ENCODE assay signal across 26 cellular contexts in genomic region chr3:44068753-44069152, GRCh38.
"Had no signal": no experiment of that assay in that cellular context is flagged by ENCODE, and none has a peak within 500 bp of the region (broad histone marks: within the 10 kb centered on the region; RNA-seq: fewer than 3 reads in every experiment).

No MANE protein-coding gene starts in this region.

- DNase-seq: activated CD4-positive, alpha-beta T cell treated with anti-CD3 and anti-CD28 coated beads for 48 hours; activated CD4-positive, alpha-beta T cell treated with anti-CD3 and anti-CD28 coated beads, Interleukin-2, amount 50 U/mL, for 4 hours; activated CD4-positive, CD25-positive, alpha-beta regulatory T cell treated with anti-CD3 and anti-CD28 coated beads, Interleukin-2, amount 50 U/mL, for 72 hours; activated CD8-positive, alpha-beta memory T cell treated with anti-CD3 and anti-CD28 coated beads, Interleukin-2, amount 10 ng/mL, durations not matched to agents 7 days and 5 days; activated effector memory CD4-positive, alpha-beta T cell treated with anti-CD3 and anti-CD28 coated beads, Interleukin-2, amount 50 U/mL, for 16 hours; activated naive CD4-positive, alpha-beta T cell treated with anti-CD3 and anti-CD28 coated beads for 36 hours; activated T-cell treated with anti-CD3 and anti-CD28 coated beads, Interleukin-2, amount 50 U/mL, for 24 hours; amygdala; brain microvascular endothelial cell; Kasumi-1; KBM-7; NCI-H1048; NCI-H1930; NCI-H2171; NCI-H2227 treated with DMSO at 0.1 percent for 48 hours; NCI-H446 treated with DMSO at 0.1 percent for 48 hours; NCI-H526 treated with DMSO at 0.1 percent for 48 hours; Peyer's patch; SHP77; T-helper 9 cell had no signal

- H3K4me1 Mint-ChIP-seq: activated CD8-positive, alpha-beta memory T cell treated with anti-CD3 and anti-CD28 coated beads, Interleukin-2, amount 10 ng/mL, durations not matched to agents 7 days and 5 days had no signal

- H3K4me1 ChIP-seq: Peyer's patch, SJSA1 had no signal

- H3K4me3 Mint-ChIP-seq: activated CD8-positive, alpha-beta memory T cell treated with anti-CD3 and anti-CD28 coated beads, Interleukin-2, amount 10 ng/mL, durations not matched to agents 7 days and 5 days; activated naive CD4-positive, alpha-beta T cell treated with anti-CD3 and anti-CD28 coated beads for 36 hours; activated naive CD8-positive, alpha-beta T cell; activated T-cell treated with anti-CD3 and anti-CD28 coated beads, Interleukin-2, amount 50 U/mL, for 24 hours; activated T-helper 1 cell treated with anti-CD3 and anti-CD28 coated beads, Interleukin-12 subunit alpha, Interleukin-12 subunit beta, Interleukin-2, Interleukin-4 antibody, amounts not matched to agents 30 ng/mL and 10 ng/mL and 1 ng/mL, durations not matched to agents 14 hours and 24 hours and 36 hours; T-helper 1 cell treated with Interleukin-12 subunit alpha and Interleukin-12 subunit beta and Interleukin-4 antibody, amounts not matched to agents 30 μg/mL and 1 μg/mL, for 36 hours; WTC11 had no signal

- H3K36me3 ChIP-seq: brain microvascular endothelial cell, Peyer's patch, SJSA1 had no signal

- H3K27ac ChIP-seq: brain microvascular endothelial cell, Peyer's patch, RWPE1, SJSA1 had no signal

- H3K36me3 Mint-ChIP-seq: activated CD8-positive, alpha-beta memory T cell treated with anti-CD3 and anti-CD28 coated beads, Interleukin-2, amount 10 ng/mL, durations not matched to agents 7 days and 5 days; WTC11 had no signal

- H3K9me3 Mint-ChIP-seq: activated naive CD4-positive, alpha-beta T cell treated with anti-CD3 and anti-CD28 coated beads for 36 hours; activated T-cell treated with anti-CD3 and anti-CD28 coated beads, Interleukin-2, amount 50 U/mL, for 24 hours; activated T-helper 1 cell treated with anti-CD3 and anti-CD28 coated beads, Interleukin-12 subunit alpha, Interleukin-12 subunit beta, Interleukin-2, Interleukin-4 antibody, amounts not matched to agents 30 ng/mL and 10 ng/mL and 1 ng/mL, durations not matched to agents 14 hours and 24 hours and 36 hours; T-helper 1 cell treated with Interleukin-12 subunit alpha and Interleukin-12 subunit beta and Interleukin-4 antibody, amounts not matched to agents 30 μg/mL and 1 μg/mL, for 36 hours; WTC11 had no signal

- H3K9me3 ChIP-seq: Peyer's patch, SJSA1 had no signal

- H3K27me3 ChIP-seq: brain microvascular endothelial cell, Peyer's patch, SJSA1 had no signal

- H3K4me3 ChIP-seq: Peyer's patch, SJSA1 had no signal

- ATAC-seq: activated CD8-positive, alpha-beta memory T cell treated with anti-CD3 and anti-CD28 coated beads, Interleukin-2, amount 10 ng/mL, durations not matched to agents 7 days and 5 days; WTC11 had no signal

- H3K27ac Mint-ChIP-seq: activated CD8-positive, alpha-beta memory T cell treated with anti-CD3 and anti-CD28 coated beads, Interleukin-2, amount 10 ng/mL, durations not matched to agents 7 days and 5 days; activated naive CD4-positive, alpha-beta T cell treated with anti-CD3 and anti-CD28 coated beads for 36 hours; activated naive CD8-positive, alpha-beta T cell; activated T-cell treated with anti-CD3 and anti-CD28 coated beads, Interleukin-2, amount 50 U/mL, for 24 hours; activated T-helper 1 cell treated with anti-CD3 and anti-CD28 coated beads, Interleukin-12 subunit alpha, Interleukin-12 subunit beta, Interleukin-2, Interleukin-4 antibody, amounts not matched to agents 30 ng/mL and 10 ng/mL and 1 ng/mL, durations not matched to agents 14 hours and 24 hours and 36 hours; T-helper 1 cell treated with Interleukin-12 subunit alpha and Interleukin-12 subunit beta and Interleukin-4 antibody, amounts not matched to agents 30 μg/mL and 1 μg/mL, for 36 hours; WTC11 had no signal
